Comparison of ENCODE assay signal across 1 cellular context in the genomic region with DNA sequence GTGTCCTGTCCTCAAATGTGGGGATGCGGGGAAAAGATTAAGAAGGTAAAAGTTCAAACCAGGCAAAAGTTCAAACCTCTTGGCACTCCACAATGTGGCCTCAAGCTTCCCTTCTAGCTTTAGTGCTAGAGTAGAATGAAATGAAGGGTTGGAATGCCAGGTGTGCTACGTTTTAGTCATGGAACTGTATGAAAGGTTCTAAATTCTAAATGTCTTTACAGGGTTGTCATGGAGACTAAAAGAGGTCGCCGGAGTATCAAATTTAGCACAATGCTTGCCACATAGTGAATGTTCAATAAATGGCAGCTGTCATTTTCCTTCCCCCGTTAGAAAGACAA.
TF ChIP-seq lines count a peak whose summit lies in the region.

No MANE protein-coding gene starts in this region.

TF ChIP-seq in endothelial cell of umbilical vein, 7 proteins besides CTCF, POLR2A, EP300 and RAD21 (continued from another document):
- TF ChIP-seq, protein P1, sequence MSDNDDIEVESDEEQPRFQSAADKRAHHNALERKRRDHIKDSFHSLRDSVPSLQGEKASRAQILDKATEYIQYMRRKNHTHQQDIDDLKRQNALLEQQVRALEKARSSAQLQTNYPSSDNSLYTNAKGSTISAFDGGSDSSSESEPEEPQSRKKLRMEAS (IDR thresholded peaks at IDR 0.05; ENCODE audit: insufficient read depth, insufficient read length), result no peak
- no peak for TF ChIP-seq MYC (IDR thresholded peaks at IDR 0.05; ENCODE audit: low read depth, low read length)
TF ChIP-seq in endothelial cell of umbilical vein: peak in this region for 0.
